In the genomic region with DNA sequence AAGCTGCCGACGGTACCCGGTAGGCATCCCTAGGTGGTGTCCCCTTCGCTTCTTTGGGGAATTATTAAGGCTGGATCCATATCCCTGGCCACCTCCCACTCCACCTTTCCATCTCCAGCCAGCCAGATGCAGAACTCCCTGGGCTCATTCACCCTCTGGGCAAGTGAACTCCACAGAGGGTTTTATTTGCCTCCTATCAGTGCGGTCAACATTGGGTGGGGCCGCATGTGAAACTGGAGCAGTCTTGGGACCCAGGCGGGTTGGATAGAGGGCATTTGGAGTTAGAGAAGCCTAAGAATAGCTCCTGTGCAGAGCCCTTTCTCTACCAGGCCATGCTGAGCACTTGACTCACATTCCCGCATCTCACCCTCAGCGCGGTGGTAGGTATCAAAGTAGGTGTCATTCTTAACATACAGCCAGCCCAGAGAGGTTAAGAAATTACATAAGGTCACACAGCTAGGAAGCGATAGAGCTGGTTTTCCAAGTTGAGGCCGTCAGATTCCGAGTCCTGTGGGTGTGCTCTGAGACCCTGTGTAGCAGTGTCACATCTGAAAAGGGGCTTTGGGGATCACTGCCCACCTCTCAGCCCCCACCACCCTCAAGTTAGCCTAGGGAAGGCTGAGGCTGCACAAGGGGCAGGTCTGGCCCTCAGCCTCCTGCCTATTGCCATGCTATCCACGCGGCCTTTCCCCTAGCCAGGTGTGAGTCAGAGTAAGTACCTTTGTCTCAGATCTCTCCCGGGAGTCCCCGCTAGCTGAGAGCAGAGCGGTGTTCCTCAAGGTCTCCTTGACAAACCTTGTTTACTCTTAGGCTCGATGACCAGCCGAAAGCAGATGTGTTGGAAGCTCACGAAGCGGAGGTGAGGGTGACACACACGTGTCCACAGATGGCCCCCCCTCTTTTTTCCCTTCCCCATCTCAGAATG, we compare ENCODE assay signal across 1 cellular context.
A peak's percentile ranks its signal among the peaks of the same experiment; 100 is the strongest.
TF ChIP-seq lines count a peak whose summit lies in the region.

No MANE protein-coding gene starts in this region.

TF ChIP-seq in K562, 482 proteins besides CTCF, POLR2A, EP300 and RAD21 (continued from another document):
- TF ChIP-seq, protein P1, sequence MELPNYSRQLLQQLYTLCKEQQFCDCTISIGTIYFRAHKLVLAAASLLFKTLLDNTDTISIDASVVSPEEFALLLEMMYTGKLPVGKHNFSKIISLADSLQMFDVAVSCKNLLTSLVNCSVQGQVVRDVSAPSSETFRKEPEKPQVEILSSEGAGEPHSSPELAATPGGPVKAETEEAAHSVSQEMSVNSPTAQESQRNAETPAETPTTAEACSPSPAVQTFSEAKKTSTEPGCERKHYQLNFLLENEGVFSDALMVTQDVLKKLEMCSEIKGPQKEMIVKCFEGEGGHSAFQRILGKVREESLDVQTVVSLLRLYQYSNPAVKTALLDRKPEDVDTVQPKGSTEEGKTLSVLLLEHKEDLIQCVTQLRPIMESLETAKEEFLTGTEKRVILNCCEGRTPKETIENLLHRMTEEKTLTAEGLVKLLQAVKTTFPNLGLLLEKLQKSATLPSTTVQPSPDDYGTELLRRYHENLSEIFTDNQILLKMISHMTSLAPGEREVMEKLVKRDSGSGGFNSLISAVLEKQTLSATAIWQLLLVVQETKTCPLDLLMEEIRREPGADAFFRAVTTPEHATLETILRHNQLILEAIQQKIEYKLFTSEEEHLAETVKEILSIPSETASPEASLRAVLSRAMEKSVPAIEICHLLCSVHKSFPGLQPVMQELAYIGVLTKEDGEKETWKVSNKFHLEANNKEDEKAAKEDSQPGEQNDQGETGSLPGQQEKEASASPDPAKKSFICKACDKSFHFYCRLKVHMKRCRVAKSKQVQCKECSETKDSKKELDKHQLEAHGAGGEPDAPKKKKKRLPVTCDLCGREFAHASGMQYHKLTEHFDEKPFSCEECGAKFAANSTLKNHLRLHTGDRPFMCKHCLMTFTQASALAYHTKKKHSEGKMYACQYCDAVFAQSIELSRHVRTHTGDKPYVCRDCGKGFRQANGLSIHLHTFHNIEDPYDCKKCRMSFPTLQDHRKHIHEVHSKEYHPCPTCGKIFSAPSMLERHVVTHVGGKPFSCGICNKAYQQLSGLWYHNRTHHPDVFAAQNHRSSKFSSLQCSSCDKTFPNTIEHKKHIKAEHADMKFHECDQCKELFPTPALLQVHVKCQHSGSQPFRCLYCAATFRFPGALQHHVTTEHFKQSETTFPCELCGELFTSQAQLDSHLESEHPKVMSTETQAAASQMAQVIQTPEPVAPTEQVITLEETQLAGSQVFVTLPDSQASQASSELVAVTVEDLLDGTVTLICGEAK (IDR thresholded peaks at IDR 0.05) = no peak
- TF ChIP-seq, protein P1 (CRISPR knock-in tag; IDR thresholded peaks at IDR 0.05) = no peak
- no peak for TF ChIP-seq TCF7L2 (IDR thresholded peaks at IDR 0.05; ENCODE audit: low read depth, low read length)
- peak; percentile 80 for TF ChIP-seq RBM25 (IDR thresholded peaks at IDR 0.05; ENCODE audit: low read depth, low read length, severe bottlenecking)
- peak; percentile 62 for TF ChIP-seq BCOR (IDR thresholded peaks at IDR 0.05)
- TF ChIP-seq PCBP2 (IDR thresholded peaks at IDR 0.05; ENCODE audit: low read depth, low read length, poor library complexity, severe bottlenecking) = no peak
- TF ChIP-seq CBX1 (IDR thresholded peaks at IDR 0.05; ENCODE audit: low read depth) = no peak
TF ChIP-seq in K562: peak in this region for 2.
